21 cellular contexts compared by ENCODE assay signal in genomic region chr1:33250724-33251123, GRCh38. TPM values are rescaled to one million over a fixed set of nuclear protein-coding genes. Genes with fewer than 3 reads are reported as not detected.
A peak's percentile ranks its signal among the peaks of the same experiment; 100 is the strongest.
DNase-seq lines count a peak whose midpoint lies in the region; ATAC-seq, FAIRE-seq and TF ChIP-seq lines count a peak whose summit lies in the region.
"Had no signal": no experiment of that assay in that cellular context is flagged by ENCODE, and none has a peak within 500 bp of the region (broad histone marks: within the 10 kb centered on the region; RNA-seq: fewer than 3 reads in every experiment).

No MANE protein-coding gene starts in this region.

- H4K8ac ChIP-seq in IMR-90 (ENCODE audit: low read depth in 2 of 2, low read length in 2 of 2) (no peak overlapping the region), neuronal stem cell (ENCODE audit: low read depth, low read length) (no peak overlapping the region)

- H4K5ac ChIP-seq in IMR-90 (ENCODE audit: low read depth, low read length): no peak overlapping the region

- CTCF ChIA-PET in HepG2 (lab: Yijun Ruan, JAX; ENCODE audit: low intra/inter-chr PET ratio, low total read pairs) (no interaction called here), IMR-90 (lab: Yijun Ruan, JAX) (no interaction called here)

- H2BK120ac ChIP-seq in IMR-90 (ENCODE audit: low read depth, low read length) (no peak overlapping the region), neuronal stem cell (ENCODE audit: low read depth, low read length) (peak overlapping the region; percentile 24)

- no peak overlapping the region for H3K56ac ChIP-seq in IMR-90 (ENCODE audit: extremely low read depth, insufficient read depth, low read length)

- no peak overlapping the region for H2BK12ac ChIP-seq in neuronal stem cell (ENCODE audit: low read length)

- intact Hi-C loops in HepG2 (cut with micrococcal nuclease; ENCODE audit: unreplicated experiment) (loop anchor here (10.0 kb wide), 1 partner anchor 126 kb away; no protein-coding TSS in a partner anchor), right lobe of liver (cut with DNase I) (no loop called here), IMR-90 (cut with micrococcal nuclease) (no loop called here)

- H4K20me1 ChIP-seq in HepG2 (ENCODE audit: insufficient read depth, low read length): no peaks in the 10 kb centered on the region
- H4K20me1 ChIP-seq in IMR-90 (ENCODE audit: insufficient read depth, low read length): no peaks in the 10 kb centered on the region

- no peak overlapping the region for H2AK9ac ChIP-seq in IMR-90 (replicated peaks; ENCODE audit: low read depth, low read length, poor library complexity)

- H3K27me3 ChIP-seq in HepG2 (ENCODE audit: control insufficient read depth in 1 of 2, insufficient read depth in 2 of 2, low read length in 2 of 2): no peaks in the 10 kb centered on the region
- H3K27me3 ChIP-seq in right lobe of liver: no peaks in the 10 kb centered on the region
- H3K27me3 ChIP-seq in IMR-90 (ENCODE audit: control insufficient read depth, insufficient read depth, low read length): peaks cover 28% of the 10 kb centered on the region
- peaks cover 0 to 14% (median 0%) of the 10 kb centered on the region in 3 experiments for H3K27me3 ChIP-seq in neuronal stem cell (ENCODE audit: control insufficient read depth in 3 of 3, insufficient read depth in 3 of 3, low read depth in 1 of 3, low read length in 3 of 3)

- dilution Hi-C loops in IMR-90 (cut with HindIII; ENCODE audit: low sequenced_read_pairs, unreplicated experiment): no loop called here

- TF ChIP-seq POLR2A in HepG2 (IDR thresholded peaks at IDR 0.05; ENCODE audit: insufficient read depth in 1 of 2, low read depth in 2 of 2, low read length in 2 of 2): no peak
- TF ChIP-seq POLR2A in right lobe of liver (IDR thresholded peaks at IDR 0.05): no peak
- no peak for TF ChIP-seq POLR2A in IMR-90 (IDR thresholded peaks at IDR 0.05; ENCODE audit: low read depth, low read length)

- H3K4me3 ChIP-seq in HepG2 (replicated peaks in 1 of 3; ENCODE audit: insufficient read depth in 1 of 3, low read depth in 2 of 3, low read length in 3 of 3) (no peak overlapping the region), right lobe of liver (no peak overlapping the region), IMR-90 (ENCODE audit: insufficient read depth, low read depth, low read length) (no peak overlapping the region), neuronal stem cell (ENCODE audit: low read length in 2 of 2) (no peak overlapping the region)
- H3K4me3 ChIP-seq: A549, GM23248 had no signal

- H3K27ac ChIP-seq in HepG2 (ENCODE audit: extremely low read length, insufficient read depth, low read length): no peak overlapping the region
- H3K27ac ChIP-seq in right lobe of liver: no peak overlapping the region
- H3K27ac ChIP-seq in IMR-90 (ENCODE audit: insufficient read depth, low read length): no peak overlapping the region
- H3K27ac ChIP-seq in neuronal stem cell (replicated peaks; ENCODE audit: low read length): no peak overlapping the region
- H3K27ac ChIP-seq: A549, GM23248 had no signal

- POLR2A ChIA-PET in HepG2 (lab: Yijun Ruan, JAX) (no interaction called here), IMR-90 (lab: Charles Lee; ENCODE audit: unreplicated experiment) (no interaction called here)

- 49% methylated on average over 3 of the region's 3 CpGs for WGBS in HepG2 (ENCODE audit: low lambda C conversion rate)
- 74% methylated on average over 3 of the region's 3 CpGs for WGBS in right lobe of liver (ENCODE audit: insufficient coverage, low coverage, low lambda C conversion rate, missing lambda C conversion rate)
- 50% methylated on average over 1 of the region's 3 CpGs; no CpG with 5 or more reads in 1 of the 2 experiments for WGBS in IMR-90 (ENCODE audit: extremely low coverage in 2 of 2, insufficient read length in 1 of 2), 2 experiments
- WGBS in neuronal stem cell (ENCODE audit: extremely low coverage in 2 of 2, insufficient read length in 2 of 2, insufficient replicate concordance in 1 of 2), 2 donors: no CpG with 5 or more reads among the region's 3 CpGs

- H2AK5ac ChIP-seq in IMR-90 (ENCODE audit: low read depth, low read length) (no peak overlapping the region), neuronal stem cell (ENCODE audit: low read depth, low read length) (no peak overlapping the region)

- in situ Hi-C loops in HepG2 (cut with HindIII; ENCODE audit: extremely low pct_ligation_motif_present, low pct_unique_long_range_greater_than_20kb) (no loop called here), IMR-90 (cut with MboI; ENCODE audit: low sequenced_read_pairs) (no loop called here)

- FAIRE-seq in HepG2 (lab: Jason Lieb, UNC): no peak
- FAIRE-seq: A549, G401.6, GM12892, H1 had no signal

- BruUV-seq in HepG2 (replicated peaks; lab: Mats Ljungman, UMichigan) (no TSS peak), IMR-90 (replicated peaks; lab: Mats Ljungman, UMichigan) (no TSS peak)

- H3K9ac ChIP-seq in HepG2 (ENCODE audit: insufficient read depth, low read depth, low read length): no peak overlapping the region
- no peak overlapping the region for H3K9ac ChIP-seq in IMR-90 (ENCODE audit: low read depth, low read length)
- H3K9ac ChIP-seq in neuronal stem cell (ENCODE audit: low read depth, low read length, poor library complexity): no peak overlapping the region
- H3K9ac ChIP-seq: GM23248 had no signal

- H3K9me3 ChIP-seq in HepG2 (ENCODE audit: low read length) (no peaks in the 10 kb centered on the region), right lobe of liver (no peaks in the 10 kb centered on the region), IMR-90 (ENCODE audit: control insufficient read depth, insufficient read depth, low read length) (0 out of 2 replicates have a peak, but pooled peaks cover 2% of the 10 kb centered on the region), neuronal stem cell (replicated peaks in 1 of 2; ENCODE audit: control insufficient read depth in 2 of 2, insufficient read depth in 1 of 2, low read depth in 1 of 2, low read length in 2 of 2) (no peaks in the 10 kb centered on the region)
- H3K9me3 ChIP-seq: A549, Caco-2 had no signal

- TF ChIP-seq EP300 in HepG2 (IDR thresholded peaks at IDR 0.05; ENCODE audit: low read depth in 2 of 2, low read length in 2 of 2) (no peak), HepG2 (CRISPR knock-in tag; IDR thresholded peaks at IDR 0.05; ENCODE audit: borderline replicate concordance) (no peak)

- H2AFZ ChIP-seq in HepG2 (ENCODE audit: low read length) (no peak overlapping the region), IMR-90 (replicated peaks; ENCODE audit: low read length, poor library complexity) (no peak overlapping the region), neuronal stem cell (ENCODE audit: low read length) (no peak overlapping the region)
- H2AFZ ChIP-seq: GM23248 had no signal

- H2BK20ac ChIP-seq in IMR-90 (ENCODE audit: low read depth, low read length): no peak overlapping the region

- H3K4me1 ChIP-seq in HepG2 (ENCODE audit: insufficient read depth, low read length) (peaks cover 31% of the 10 kb centered on the region), right lobe of liver (no peaks in the 10 kb centered on the region), IMR-90 (ENCODE audit: control insufficient read depth, insufficient read depth, low read length) (no peaks in the 10 kb centered on the region; the same call in 1 of the 2 replicates), neuronal stem cell (ENCODE audit: control insufficient read depth in 2 of 2, insufficient read depth in 1 of 2, low read depth in 1 of 2, low read length in 2 of 2) (no peaks in the 10 kb centered on the region)

- H2BK5ac ChIP-seq in IMR-90 (ENCODE audit: low read depth, low read length, poor library complexity, severe bottlenecking): no peak overlapping the region
- no peak overlapping the region for H2BK5ac ChIP-seq in neuronal stem cell (ENCODE audit: low read length)

- DNase-seq in HepG2 (ENCODE audit: low spot score) (no peak), right lobe of liver (no peak), IMR-90 (no peak), neuronal stem cell (ENCODE audit: low spot score) (no peak), SHP77 treated with DMSO at 0.1 percent for 48 hours (lab: John Stamatoyannopoulos, UW) (no peak)
- DNase-seq: 8988T; ACHN; AML-193; C1 segment of cervical spinal cord; Caco-2; CD8-positive, alpha-beta T cell; DMS153; DND-41; GM23248; H7; HCEC 1CT had no signal

- no peak overlapping the region for H4K91ac ChIP-seq in IMR-90 (ENCODE audit: insufficient read depth, low read depth, low read length)
- H4K91ac ChIP-seq in neuronal stem cell (ENCODE audit: low read depth, low read length, poor library complexity): no peak overlapping the region

- no peaks in the 10 kb centered on the region for H3K79me2 ChIP-seq in HepG2 (ENCODE audit: insufficient read depth, low read length)

- H3K9me1 ChIP-seq in IMR-90 (ENCODE audit: insufficient read depth, low read length): no peaks in the 10 kb centered on the region; the same call in 1 of the 2 replicates

- H3K4ac ChIP-seq in IMR-90 (ENCODE audit: low read depth, low read length) (no peak overlapping the region), neuronal stem cell (ENCODE audit: low read length) (no peak overlapping the region)

- no peak overlapping the region for H2BK15ac ChIP-seq in IMR-90 (ENCODE audit: low read depth, low read length)
- no peak overlapping the region for H2BK15ac ChIP-seq in neuronal stem cell (ENCODE audit: low read length)

- H3K4me2 ChIP-seq in HepG2 (ENCODE audit: low read depth, low read length): no peak overlapping the region
- H3K4me2 ChIP-seq in IMR-90 (ENCODE audit: low read depth, low read length): no peak overlapping the region
- H3K4me2 ChIP-seq in neuronal stem cell (ENCODE audit: insufficient read depth, low read length, poor library complexity, severe bottlenecking): no peak overlapping the region
- H3K4me2 ChIP-seq: A549 had no signal

- TF ChIP-seq RAD21 in HepG2 (CRISPR knock-in tag; IDR thresholded peaks at IDR 0.05): no peak
- no peak for TF ChIP-seq RAD21 in IMR-90 (IDR thresholded peaks at IDR 0.05; ENCODE audit: low read length)

- no peak for TF ChIP-seq CTCF in HepG2 (CRISPR knock-in tag; IDR thresholded peaks at IDR 0.05)
- no peak for TF ChIP-seq CTCF in right lobe of liver (IDR thresholded peaks at IDR 0.05)
- TF ChIP-seq CTCF in IMR-90 (conservative IDR thresholded peaks at IDR 0.05; ENCODE audit: low read depth, low read length): no peak

- no peak for ATAC-seq in HepG2
- ATAC-seq in right lobe of liver: no peak
- no peak for ATAC-seq in IMR-90 (ENCODE audit: low read depth)
- no peak for ATAC-seq in HG03565 (IDR thresholded peaks at IDR 0.05; ENCODE audit: unreplicated experiment)
- ATAC-seq: A549; CD8-positive, alpha-beta T cell had no signal

- H3K18ac ChIP-seq in IMR-90 (ENCODE audit: low read depth, low read length) (no peak overlapping the region), neuronal stem cell (ENCODE audit: low read length) (no peak overlapping the region)

- H3K79me1 ChIP-seq in IMR-90 (ENCODE audit: low read depth in 1 of 2, low read length in 2 of 2) (no peaks in the 10 kb centered on the region; a peak in 1 of 4 replicates), neuronal stem cell (ENCODE audit: low read depth, low read length) (no peaks in the 10 kb centered on the region)

- peak overlapping the region; percentile 49; the same call in 1 of the 2 replicates for H3K23ac ChIP-seq in IMR-90 (ENCODE audit: low read depth, low read length)
- H3K23ac ChIP-seq in neuronal stem cell (ENCODE audit: low read depth, low read length, poor library complexity): no peak overlapping the region

- H3K14ac ChIP-seq in IMR-90 (replicated peaks; ENCODE audit: low read depth, low read length): no peak overlapping the region
- H3K14ac ChIP-seq in neuronal stem cell (ENCODE audit: low read length): no peak overlapping the region

- H3K36me3 ChIP-seq in HepG2 (replicated peaks in 1 of 2; ENCODE audit: control insufficient read depth in 1 of 2, insufficient read depth in 2 of 2, low read length in 2 of 2) (no peaks in the 10 kb centered on the region), right lobe of liver (no peaks in the 10 kb centered on the region), IMR-90 (ENCODE audit: control insufficient read depth, insufficient read depth, low read length) (no peaks in the 10 kb centered on the region), neuronal stem cell (replicated peaks in 1 of 2; ENCODE audit: control insufficient read depth in 2 of 2, insufficient read depth in 2 of 2, low read length in 2 of 2) (no peaks in the 10 kb centered on the region)

RNA-seq across cellular contexts. Expression of gene ZNF362, which starts 5.6 kb away (rescaled TPM):
- total RNA-seq in HepG2 (2016; rRNA removed; fragmentation: Illumina TruSeq; extraction: Trizol) (8.3 TPM in 2 replicates), right lobe of liver (1 to 10 TPM; 3.4 to 8.4 (median 7.0) TPM), IMR-90 (2012; rRNA removed) (5.3 and 5.7 TPM in 2 replicates)
- 6.7 and 7.0 TPM in 2 replicates for total RNA-seq in HepG2 (2016; cell fraction: cytosol; rRNA removed; fragmentation: Illumina TruSeq; extraction: Trizol; ENCODE audit: low read depth)
- total RNA-seq in HepG2 (2016; cell fraction: insoluble cytoplasmic fraction; rRNA removed; fragmentation: Illumina TruSeq; extraction: Trizol): 7.8 and 9.0 TPM in 2 replicates
- 16.5 and 17.3 TPM in 2 replicates for total RNA-seq in HepG2 (2016; cell fraction: membrane; rRNA removed; fragmentation: Illumina TruSeq; extraction: Trizol)
- total RNA-seq in HepG2 (2016; cell fraction: nucleus; rRNA removed; fragmentation: Illumina TruSeq; extraction: Trizol): 6.2 and 7.0 TPM in 2 replicates
- polyA plus RNA-seq in HepG2 (2011; rRNA removed) (14.2 and 16.6 TPM in 2 replicates), IMR-90 (2012; rRNA removed) (12.9 and 14.2 TPM in 2 replicates)
- 5.7 and 9.0 TPM in 2 replicates for polyA plus RNA-seq in HepG2 (2011; cell fraction: cytosol; rRNA removed)
- 18.1 and 28.2 TPM in 2 replicates for polyA plus RNA-seq in HepG2 (2011; cell fraction: nucleus; rRNA removed)
- 14.1 and 14.8 TPM in 2 replicates for polyA plus RNA-seq in HepG2 (2012)
- polyA plus RNA-seq in HepG2 (2016; cell fraction: cytosol; fragmentation: Illumina TruSeq; extraction: Trizol; ENCODE audit: low read depth): 9.7 and 10.9 TPM in 2 replicates
- 16.7 and 21.5 TPM in 2 replicates for polyA plus RNA-seq in HepG2 (2016; cell fraction: insoluble cytoplasmic fraction; fragmentation: Illumina TruSeq; extraction: Trizol; ENCODE audit: low read depth)
- polyA plus RNA-seq in HepG2 (2016; cell fraction: membrane; fragmentation: Illumina TruSeq; extraction: Trizol; ENCODE audit: low read depth): 25.7 and 28.3 TPM in 2 replicates
- 26.0 and 26.9 TPM in 2 replicates for polyA plus RNA-seq in HepG2 (2016; cell fraction: nucleus; fragmentation: Illumina TruSeq; extraction: Trizol; ENCODE audit: insufficient read depth, low read depth)
- 11.9 and 29.1 TPM in 2 replicates for polyA minus RNA-seq in HepG2 (2011; rRNA and poly(A)+ RNA removed; ENCODE audit: low replicate concordance)
- polyA minus RNA-seq in HepG2 (2011; cell fraction: cytosol; rRNA and poly(A)+ RNA removed): 9.2 and 12.5 TPM in 2 replicates
- 6.3 and 7.6 TPM in 2 replicates for polyA minus RNA-seq in HepG2 (2011; cell fraction: nucleus; rRNA and poly(A)+ RNA removed)
- 14.6 and 19.8 TPM in 2 replicates for polyA plus RNA-seq in IMR-90 (2012; cell fraction: cytosol; rRNA removed)
- polyA plus RNA-seq in IMR-90 (2012; cell fraction: nucleus; rRNA removed; ENCODE audit: low replicate concordance): 21.2 and 50.4 TPM in 2 replicates
- 42.6 TPM for polyA plus RNA-seq in neuronal stem cell (2013, experiment 1 of 2)
- 45.2 TPM for polyA plus RNA-seq in neuronal stem cell (2013, experiment 2 of 2)
